ENCODE assay signal across 8 cellular contexts in genomic region chr15:92907880-92908279, GRCh38. TPM values are rescaled to one million over a fixed set of nuclear protein-coding genes. Genes with fewer than 3 reads are reported as not detected.
DNase-seq lines count a peak whose midpoint lies in the region; ATAC-seq and TF ChIP-seq lines count a peak whose summit lies in the region.

No MANE protein-coding gene starts in this region.

- POLR2A ChIA-PET in SK-N-SH (lab: Yijun Ruan, JAX), result interaction anchor here (0.6 to 1.0 kb wide), 4 partner anchors 13 to 120 kb away, joined by 3 to 4 read pairs (median 3); no protein-coding TSS in a partner anchor

- no peak; the same call in 2 of the 3 replicates for ATAC-seq in SK-N-SH treated with all-trans-retinoic acid at 6 μM for 48 hours
- no peak for ATAC-seq in HG02763 (IDR thresholded peaks at IDR 0.05; ENCODE audit: unreplicated experiment)

- H3K9me3 ChIP-seq in SK-N-SH, result no peaks in the 10 kb centered on the region
- H3K9me3 ChIP-seq in muscle layer of colon (ENCODE audit: low read length), result no peaks in the 10 kb centered on the region

- H3K79me2 ChIP-seq in SK-N-SH (ENCODE audit: insufficient read depth), result peaks cover 97% of the 10 kb centered on the region

- peaks cover 20% of the 10 kb centered on the region for H4K20me1 ChIP-seq in SK-N-SH (ENCODE audit: insufficient read depth)

- no peak for DNase-seq in SK-N-SH
- peak; percentile 38 for DNase-seq in RPMI8226
- DNase-seq in dedifferentiated amniotic fluid mesenchymal stem cell (ENCODE audit: extremely low spot score), result peak; percentile 56
- DNase-seq in LoVo (ENCODE audit: low spot score), result no peak
- no peak for DNase-seq in SK-N-DZ (ENCODE audit: low spot score)

- TF ChIP-seq EP300 in SK-N-SH (IDR thresholded peaks at IDR 0.05; ENCODE audit: borderline replicate concordance in 1 of 2, low read depth in 1 of 2, low read length in 1 of 2), result peak in 1 of 2 experiments; percentile 8; a peak in 1 of 4 replicates

- peaks cover 59% of the 10 kb centered on the region for H3F3A ChIP-seq in SK-N-SH (replicated peaks; ENCODE audit: insufficient read depth)

- H3K27ac ChIP-seq in SK-N-SH (ENCODE audit: low read depth in 2 of 2, low read length in 1 of 2), result peak overlapping the region; percentile 98 to 99
- peak overlapping the region; percentile 91 for H3K27ac ChIP-seq in muscle layer of colon (ENCODE audit: low read depth, low read length)

- 3% methylated on average over 2 of the region's 2 CpGs for WGBS in SK-N-SH (ENCODE audit: low lambda C conversion rate)

- peak overlapping the region; percentile 91; the same call in 1 of the 2 replicates for H3K9ac ChIP-seq in SK-N-SH
- peak overlapping the region; percentile 56 for H3K9ac ChIP-seq in muscle layer of colon (ENCODE audit: low read length)

- H3K4me3 ChIP-seq in SK-N-SH (ENCODE audit: low read depth in 2 of 2, low read length in 1 of 2), result peak overlapping the region in 1 of 2 experiments; percentile 8; a peak in 1 of 4 replicates
- H3K4me3 ChIP-seq in muscle layer of colon (ENCODE audit: low read depth in 1 of 2, low read length in 2 of 2), result peak overlapping the region in 1 of 2 donors; percentile 29

- CTCF ChIA-PET in SK-N-SH (lab: Yijun Ruan, JAX), result interaction anchor here (0.8 to 4.2 kb wide), 6 partner anchors 8 to 111 kb away, joined by 3 to 33 read pairs (median 11); partner anchors contain the start of gene CHD2

- H3K9me2 ChIP-seq in SK-N-SH, result no peaks in the 10 kb centered on the region

- no peak overlapping the region for H2AFZ ChIP-seq in SK-N-SH (ENCODE audit: low read depth)

- H3K4me1 ChIP-seq in SK-N-SH (ENCODE audit: control insufficient read depth in 1 of 2, insufficient read depth in 2 of 2, low read depth in 1 of 2, low read length in 1 of 2) (peaks cover 30% of the 10 kb centered on the region in 2 experiments), muscle layer of colon (ENCODE audit: insufficient read depth, low read length) (peaks cover 75% of the 10 kb centered on the region)

- no peak for TF ChIP-seq RAD21 in SK-N-SH (IDR thresholded peaks at IDR 0.05; ENCODE audit: low read length)

- TF ChIP-seq CTCF in SK-N-SH (IDR thresholded peaks at IDR 0.05), result no peak

- H3K27me3 ChIP-seq in SK-N-SH (ENCODE audit: insufficient read depth) (no peaks in the 10 kb centered on the region), muscle layer of colon (ENCODE audit: control insufficient read depth in 1 of 2, insufficient read depth in 2 of 2, low read length in 2 of 2) (no peaks in the 10 kb centered on the region)

- H3K36me3 ChIP-seq in SK-N-SH (replicated peaks in 1 of 2; ENCODE audit: control insufficient read depth in 1 of 2, insufficient read depth in 2 of 2, low read length in 1 of 2), result peaks cover 7 to 29% of the 10 kb centered on the region in 2 experiments
- H3K36me3 ChIP-seq in muscle layer of colon (ENCODE audit: insufficient read depth, low read length), result peaks cover 5% of the 10 kb centered on the region

- H3K4me2 ChIP-seq in SK-N-SH, result peak overlapping the region; percentile 86

TF ChIP-seq in SK-N-SH, 30 proteins besides CTCF, POLR2A, EP300 and RAD21:
- TF ChIP-seq JUND (IDR thresholded peaks at IDR 0.05), result 0 out of 2 replicates have a peak, but pooled peaks have one; percentile 8
- TF ChIP-seq GABPA (IDR thresholded peaks at IDR 0.05; ENCODE audit: low read depth), result no peak
- TF ChIP-seq FOSL2 (IDR thresholded peaks at IDR 0.05; ENCODE audit: borderline replicate concordance, low read depth), result peak; percentile 48; the same call in 1 of the 2 replicates
- no peak for TF ChIP-seq TEAD4 (IDR thresholded peaks at IDR 0.05; ENCODE audit: borderline replicate concordance, insufficient read depth)
- peak; percentile 18; the same call in 1 of the 2 replicates for TF ChIP-seq POLR2AphosphoS5 (IDR thresholded peaks at IDR 0.05; ENCODE audit: low read depth, low read length)
- peak; percentile 35; the same call in 1 of the 2 replicates for TF ChIP-seq TCF12 (IDR thresholded peaks at IDR 0.05)
- TF ChIP-seq TAF1 (IDR thresholded peaks at IDR 0.05; ENCODE audit: borderline replicate concordance, low read depth, low read length), result 0 out of 2 replicates have a peak, but pooled peaks have one; percentile 30

TF ChIP-seq in SK-N-SH treated with all-trans-retinoic acid at 6 μM for 48 hours, 23 proteins besides CTCF, POLR2A, EP300 and RAD21:
- TF ChIP-seq ARNTL (CRISPR knock-in tag; IDR thresholded peaks at IDR 0.05; ENCODE audit: borderline replicate concordance, low read depth) (no peak), ZNF565 (CRISPR knock-in tag; conservative IDR thresholded peaks at IDR 0.05; ENCODE audit: low read depth) (no peak), GLIS3 (CRISPR knock-in tag; IDR thresholded peaks at IDR 0.05) (no peak), BACH2 (CRISPR knock-in tag; IDR thresholded peaks at IDR 0.05; ENCODE audit: borderline replicate concordance) (no peak), ZNF8 (CRISPR knock-in tag; IDR thresholded peaks at IDR 0.05) (no peak), TCF4 (CRISPR knock-in tag; IDR thresholded peaks at IDR 0.05; ENCODE audit: borderline replicate concordance) (no peak), CREB5 (CRISPR knock-in tag; IDR thresholded peaks at IDR 0.05; ENCODE audit: low read depth) (no peak), ZNF70 (CRISPR knock-in tag; IDR thresholded peaks at IDR 0.05) (no peak), PPARA (CRISPR knock-in tag; IDR thresholded peaks at IDR 0.05; ENCODE audit: borderline replicate concordance) (no peak), CSRNP3 (CRISPR knock-in tag; IDR thresholded peaks at IDR 0.05) (no peak), PATZ1 (CRISPR knock-in tag; IDR thresholded peaks at IDR 0.05; ENCODE audit: borderline replicate concordance) (no peak)

RNA-seq across cellular contexts. Expression of gene CHD2, which starts 7.8 kb away (rescaled TPM):
- polyA plus RNA-seq in SK-N-SH (2012; rRNA removed), result 25.3 and 28.6 TPM in 2 replicates
- polyA plus RNA-seq in SK-N-SH (2012; cell fraction: cytosol; rRNA removed), result 21.5 and 21.8 TPM in 2 replicates
- 73.6 and 98.5 TPM in 2 replicates for polyA plus RNA-seq in SK-N-SH (2012; cell fraction: nucleus; rRNA removed)
- polyA plus RNA-seq in SK-N-DZ (2014; cell fraction: cytosol; rRNA removed), result 31.4 and 38.8 TPM in 2 replicates
- polyA plus RNA-seq in SK-N-DZ (2014; cell fraction: nucleus; rRNA removed), result 60.9 and 82.1 TPM in 2 replicates

Comparison
In these comparisons a context has a peak if more than half of its experiments do, and no peak if none do; other contexts are left out.
1. DNase-seq: peak in RPMI8226 (single experiment) and dedifferentiated amniotic fluid mesenchymal stem cell (single experiment); none in SK-N-SH (single experiment), LoVo (single experiment) and SK-N-DZ (single experiment).